ENCODE assay signal across 8 cellular contexts in genomic region chrX:3648084-3648483, GRCh38.
"Had no signal": no experiment of that assay in that cellular context is flagged by ENCODE, and none has a peak within 500 bp of the region (broad histone marks: within the 10 kb centered on the region; RNA-seq: fewer than 3 reads in every experiment).

No MANE protein-coding gene starts in this region.

- H3K27ac ChIP-seq: HL-60, KMS-11 had no signal

- DNase-seq: IMR-90, KBM-7, KG1 had no signal

- H3K4me2 ChIP-seq: KMS-11 had no signal

- ATAC-seq: HepG2 had no signal

- FAIRE-seq: HepG2, HTR-8/SVneo had no signal

- H3K9ac ChIP-seq: KMS-11 had no signal

- H3K27me3 Mint-ChIP-seq: IgD-negative memory B cell had no signal

- H3K27ac Mint-ChIP-seq: IgD-negative memory B cell had no signal

- H3K4me3 Mint-ChIP-seq: IgD-negative memory B cell had no signal
